In genomic region chr2:68158134-68158447, GRCh38 we compare ENCODE assay signal across 1 cellular context.
A peak's percentile ranks its signal among the peaks of the same experiment; 100 is the strongest.
TF ChIP-seq lines count a peak whose summit lies in the region.

No MANE protein-coding gene starts in this region.

TF ChIP-seq in K562, 482 proteins besides CTCF, POLR2A, EP300 and RAD21 (continued from another document and continues in another):
- TF ChIP-seq CHAMP1 (IDR thresholded peaks at IDR 0.05) = no peak
- TF ChIP-seq MAFF (IDR thresholded peaks at IDR 0.05; ENCODE audit: low read length) = no peak
- TF ChIP-seq GTF2F1 (IDR thresholded peaks at IDR 0.05; ENCODE audit: low read depth, low read length) = 0 out of 2 replicates have a peak, but pooled peaks have one; percentile 9
- TF ChIP-seq ZFX (CRISPR knock-in tag; IDR thresholded peaks at IDR 0.05) = peak; percentile 32
- no peak for TF ChIP-seq MTF1 (CRISPR knock-in tag; IDR thresholded peaks at IDR 0.05; ENCODE audit: borderline replicate concordance)
- TF ChIP-seq BRCA1 (IDR thresholded peaks at IDR 0.05) = no peak
- TF ChIP-seq BRCA1 (CRISPR knock-in tag; IDR thresholded peaks at IDR 0.05) = no peak
- 0 out of 2 replicates have a peak, but pooled peaks have one; percentile 9 for TF ChIP-seq SIN3B (IDR thresholded peaks at IDR 0.05; ENCODE audit: low read depth)
- TF ChIP-seq PHTF2 (CRISPR knock-in tag; IDR thresholded peaks at IDR 0.05) = no peak
- no peak for TF ChIP-seq KDM5B (IDR thresholded peaks at IDR 0.05; ENCODE audit: insufficient replicate concordance, low read depth, low read length)
- TF ChIP-seq RBM39 (optimal IDR thresholded peaks at IDR 0.05; ENCODE audit: low read depth, low read length) = no peak
- no peak for TF ChIP-seq ARNT (IDR thresholded peaks at IDR 0.05)
- TF ChIP-seq MAZ (CRISPR knock-in tag; conservative IDR thresholded peaks at IDR 0.05 in 1 of 2, IDR thresholded peaks at IDR 0.05 in 1 of 2) = no peak
- TF ChIP-seq BACH1 (tag; IDR thresholded peaks at IDR 0.05) = no peak
- no peak for TF ChIP-seq CHCHD3 (CRISPR knock-in tag; IDR thresholded peaks at IDR 0.05)
- TF ChIP-seq ZNF140 (CRISPR knock-in tag; IDR thresholded peaks at IDR 0.05) = no peak
- TF ChIP-seq ZBTB26 (CRISPR knock-in tag; IDR thresholded peaks at IDR 0.05) = no peak
- no peak for TF ChIP-seq BCLAF1 (IDR thresholded peaks at IDR 0.05; ENCODE audit: borderline replicate concordance in 1 of 2, control insufficient read depth in 1 of 2, low read depth in 2 of 2, low read length in 1 of 2)
- no peak for TF ChIP-seq GATA2 (CRISPR knock-in tag; IDR thresholded peaks at IDR 0.05)
- TF ChIP-seq EP400 (IDR thresholded peaks at IDR 0.05) = peak; percentile 2; the same call in 1 of the 2 replicates
- 0 out of 2 replicates have a peak, but pooled peaks have one; percentile 39 for TF ChIP-seq ZSCAN29 (IDR thresholded peaks at IDR 0.05)
- 0 out of 4 replicates have a peak, but pooled peaks of 1 of the 2 experiments have one; percentile 5 for TF ChIP-seq TEAD1 (CRISPR knock-in tag; IDR thresholded peaks at IDR 0.05)
- TF ChIP-seq HBP1 (CRISPR knock-in tag; IDR thresholded peaks at IDR 0.05) = no peak
- no peak for TF ChIP-seq SMAD4 (CRISPR knock-in tag; conservative IDR thresholded peaks at IDR 0.05)
- no peak for TF ChIP-seq TSC22D4 (tag; IDR thresholded peaks at IDR 0.05)
- TF ChIP-seq ZNF830 (CRISPR knock-in tag; IDR thresholded peaks at IDR 0.05) = no peak
- no peak for TF ChIP-seq CREM (IDR thresholded peaks at IDR 0.05; ENCODE audit: low read depth)
- TF ChIP-seq ZNF354B (CRISPR knock-in tag; IDR thresholded peaks at IDR 0.05) = no peak
- TF ChIP-seq ILK (tag; IDR thresholded peaks at IDR 0.05; ENCODE audit: borderline replicate concordance, low read depth) = no peak
- no peak for TF ChIP-seq ESRRA (IDR thresholded peaks at IDR 0.05; ENCODE audit: borderline replicate concordance, low read depth)
- no peak for TF ChIP-seq YY1 (IDR thresholded peaks at IDR 0.05; ENCODE audit: borderline replicate concordance in 1 of 3, control insufficient read depth in 1 of 3, extremely low read depth in 1 of 3, insufficient read depth in 3 of 3, insufficient read length in 1 of 3, insufficient replicate concordance in 2 of 3, low read depth in 1 of 3, low read length in 2 of 3)
- peak; percentile 86; the same call in 1 of the 2 replicates for TF ChIP-seq PREB (CRISPR knock-in tag; IDR thresholded peaks at IDR 0.05)
- no peak for TF ChIP-seq CC2D1A (IDR thresholded peaks at IDR 0.05)
- no peak for TF ChIP-seq POLR3G (IDR thresholded peaks at IDR 0.05; ENCODE audit: extremely low read depth, insufficient read length, insufficient replicate concordance)
- no peak for TF ChIP-seq SMAD2 (IDR thresholded peaks at IDR 0.05; ENCODE audit: low read depth, low read length)
- no peak for TF ChIP-seq FOXJ2 (tag; IDR thresholded peaks at IDR 0.05)
- TF ChIP-seq SREBF2 (CRISPR knock-in tag; IDR thresholded peaks at IDR 0.05) = 0 out of 2 replicates have a peak, but pooled peaks have one; percentile 56
- TF ChIP-seq PHB2 (IDR thresholded peaks at IDR 0.05; ENCODE audit: low read depth) = no peak
- no peak for TF ChIP-seq ZNF717 (CRISPR knock-in tag; IDR thresholded peaks at IDR 0.05)
- no peak for TF ChIP-seq ZKSCAN8 (CRISPR knock-in tag; IDR thresholded peaks at IDR 0.05)
- TF ChIP-seq HMGXB4 (CRISPR knock-in tag; IDR thresholded peaks at IDR 0.05) = no peak
- TF ChIP-seq ARID4B (CRISPR knock-in tag; IDR thresholded peaks at IDR 0.05) = 0 out of 2 replicates have a peak, but pooled peaks have one; percentile 18
- no peak for TF ChIP-seq KLF13 (tag; IDR thresholded peaks at IDR 0.05; ENCODE audit: borderline replicate concordance, low read depth)
- TF ChIP-seq PCBP2 (IDR thresholded peaks at IDR 0.05; ENCODE audit: low read depth, low read length, poor library complexity, severe bottlenecking) = no peak
- no peak for TF ChIP-seq ZNF583 (CRISPR knock-in tag; IDR thresholded peaks at IDR 0.05)
- TF ChIP-seq RCOR1 (IDR thresholded peaks at IDR 0.05; ENCODE audit: borderline replicate concordance in 1 of 2, low read depth in 2 of 2, low read length in 2 of 2) = no peak
- no peak for TF ChIP-seq TBP (optimal IDR thresholded peaks at IDR 0.05; ENCODE audit: low read depth, low read length)
- peak; percentile 22; the same call in 1 of the 2 replicates for TF ChIP-seq RBFOX2 (IDR thresholded peaks at IDR 0.05; ENCODE audit: low read depth, low read length)
- TF ChIP-seq KDM2B (CRISPR knock-in tag; IDR thresholded peaks at IDR 0.05) = no peak
- TF ChIP-seq MIER1 (IDR thresholded peaks at IDR 0.05; ENCODE audit: low read depth) = no peak
